10 cellular contexts compared by ENCODE assay signal in genomic region chr5:29697786-29698414, GRCh38.
A peak's percentile ranks its signal among the peaks of the same experiment; 100 is the strongest.
DNase-seq lines count a peak whose midpoint lies in the region; ATAC-seq and TF ChIP-seq lines count a peak whose summit lies in the region.
"Had no signal": no experiment of that assay in that cellular context is flagged by ENCODE, and none has a peak within 500 bp of the region (broad histone marks: within the 10 kb centered on the region; RNA-seq: fewer than 3 reads in every experiment).

No MANE protein-coding gene starts in this region.

- TF ChIP-seq CTCF in OCI-LY3 (IDR thresholded peaks at IDR 0.05; ENCODE audit: low read depth, low read length) = peak; percentile 65

- H4K20me1 ChIP-seq in OCI-LY3 (ENCODE audit: insufficient read depth, low read length) = no peaks in the 10 kb centered on the region

- no peaks in the 10 kb centered on the region for H3K9me3 ChIP-seq in OCI-LY3 (ENCODE audit: insufficient read depth, low read length)
- H3K9me3 ChIP-seq in right cardiac atrium (ENCODE audit: control insufficient read depth, low read length) = no peaks in the 10 kb centered on the region

- peak overlapping the region; percentile 62 for H2AFZ ChIP-seq in OCI-LY3 (ENCODE audit: low read depth, low read length)

- WGBS in right cardiac atrium = 40% methylated on average over 9 of the region's 9 CpGs

- TF ChIP-seq POLR2A in erythroblast (IDR thresholded peaks at IDR 0.05; ENCODE audit: low read length) = no peak

- H3K4me1 ChIP-seq in OCI-LY3 (ENCODE audit: low read length) = no peaks in the 10 kb centered on the region
- H3K4me1 ChIP-seq in right cardiac atrium (ENCODE audit: control insufficient read depth, insufficient read depth, low read length) = no peaks in the 10 kb centered on the region

- no peaks in the 10 kb centered on the region for H3K36me3 ChIP-seq in OCI-LY3 (replicated peaks; ENCODE audit: low read depth, low read length)

- H3K4me2 ChIP-seq in OCI-LY3 (ENCODE audit: low read length) = peak overlapping the region; percentile 33

- H3K27me3 ChIP-seq in OCI-LY3 (ENCODE audit: low read depth, low read length) (no peaks in the 10 kb centered on the region), right cardiac atrium (ENCODE audit: control insufficient read depth, insufficient read depth) (no peaks in the 10 kb centered on the region)

- no peak for ATAC-seq in right cardiac atrium
- no peak for ATAC-seq in GM19467 (IDR thresholded peaks at IDR 0.05; ENCODE audit: unreplicated experiment)

- H3K27ac ChIP-seq in OCI-LY3 (ENCODE audit: low read length) = no peak overlapping the region
- no peak overlapping the region for H3K27ac ChIP-seq in right cardiac atrium (ENCODE audit: low read length)

- peak; percentile 24 for DNase-seq in Ammon's horn (ENCODE audit: low spot score)
- DNase-seq in HT-29 (ENCODE audit: low spot score) = peak; percentile 42
- DNase-seq in erythroblast (lab: John Stamatoyannopoulos, UW) = peak; percentile 26 to 38
- no peak for DNase-seq in right cardiac atrium
- no peak for DNase-seq in kidney glomerular epithelial cell (lab: John Stamatoyannopoulos, UW)
- DNase-seq in posterior vena cava (ENCODE audit: low spot score) = no peak
- DNase-seq: activated naive CD8-positive, alpha-beta T cell treated with anti-CD3 and anti-CD28 coated beads, Interleukin-2, amount 10 ng/mL, durations not matched to agents 7 days and 5 days; CD8-positive, alpha-beta memory T cell had no signal

- H3K4me3 ChIP-seq in OCI-LY3 (ENCODE audit: low read length) (no peak overlapping the region), right cardiac atrium (ENCODE audit: low read length) (no peak overlapping the region)

- intact Hi-C loops in right cardiac atrium (cut with DNase I) = no loop called here
- intact Hi-C loops in posterior vena cava (cut with DNase I) = no loop called here

- no peak overlapping the region for H3K9ac ChIP-seq in OCI-LY3 (ENCODE audit: low read length)

- H3K79me2 ChIP-seq in OCI-LY3 (ENCODE audit: low read length) = no peaks in the 10 kb centered on the region

Comparison
In these comparisons a context has a peak if more than half of its experiments do, and no peak if none do; other contexts are left out.
1. DNase-seq: peak in Ammon's horn (single experiment), HT-29 (single experiment) and erythroblast (2 of 2); none in right cardiac atrium (0 of 3), kidney glomerular epithelial cell (single experiment) and posterior vena cava (single experiment).